Comparison of ENCODE assay signal across 10 cellular contexts in the genomic region with DNA sequence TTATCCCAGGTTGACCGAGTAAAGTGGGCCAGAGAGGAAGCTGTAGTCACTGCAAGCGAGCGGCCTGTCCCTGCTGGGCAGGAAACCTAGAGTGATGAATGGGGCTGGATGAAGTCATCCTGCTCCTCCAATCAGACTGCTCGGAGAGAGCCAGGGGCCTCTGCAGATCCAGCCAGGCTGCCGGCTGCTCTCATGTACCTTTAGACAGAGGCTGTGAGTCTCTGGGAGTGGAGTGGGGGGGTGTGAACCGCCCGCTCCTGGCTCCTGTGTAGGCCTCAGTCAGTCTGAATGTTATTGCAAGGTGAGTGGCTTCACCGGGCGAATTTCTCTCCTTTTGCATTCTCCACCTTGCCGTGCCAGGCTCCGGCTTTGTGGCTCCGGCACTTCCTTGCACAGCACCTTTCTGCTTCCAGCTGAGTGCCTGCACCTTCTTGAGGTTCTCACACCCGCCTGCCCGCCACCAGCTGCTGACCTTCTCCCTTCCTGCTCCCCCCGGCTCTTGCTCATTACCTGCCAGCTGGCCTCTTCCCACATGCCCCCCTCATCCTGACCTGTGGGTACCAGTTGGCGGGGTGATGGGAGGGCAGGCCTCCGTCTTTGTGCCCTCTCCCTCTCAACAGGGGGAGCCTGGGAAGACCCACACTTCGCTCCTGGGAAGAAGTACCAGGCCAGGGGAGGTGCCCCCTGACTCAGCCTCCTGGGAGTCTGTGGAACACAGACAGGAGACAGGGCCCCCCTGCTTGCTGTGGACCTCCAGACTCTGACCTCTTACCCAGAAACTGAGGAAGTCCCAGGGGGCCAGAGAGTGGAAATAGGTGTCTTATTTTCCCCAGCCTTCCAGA.
DNase-seq lines count a peak whose midpoint lies in the region; ATAC-seq and TF ChIP-seq lines count a peak whose summit lies in the region.
"Had no signal": no experiment of that assay in that cellular context is flagged by ENCODE, and none has a peak within 500 bp of the region (broad histone marks: within the 10 kb centered on the region; RNA-seq: fewer than 3 reads in every experiment).

No MANE protein-coding gene starts in this region.

- H3K4me3 Mint-ChIP-seq in endodermal cell: no peak overlapping the region
- H3K4me3 Mint-ChIP-seq: dendritic cell treated with granulocyte-macrophage colony-stimulating factor and Interleukin-4, amounts not matched to agents 40 ng/mL and 50 ng/mL, for 4 days had no signal

- 72 to 83% methylated on average over 5 to 18 of the region's 18 CpGs for WGBS in endodermal cell (ENCODE audit: insufficient coverage in 1 of 2, insufficient read length in 1 of 2), 2 experiments

- H3K4me3 ChIP-seq in endodermal cell (ENCODE audit: low read length) (no peak overlapping the region), neuron (ENCODE audit: low read length) (peak overlapping the region; percentile 31)
- H3K4me3 ChIP-seq: ovary had no signal

- H3K9me3 Mint-ChIP-seq in endodermal cell: no peaks in the 10 kb centered on the region
- H3K9me3 Mint-ChIP-seq: dendritic cell treated with granulocyte-macrophage colony-stimulating factor and Interleukin-4, amounts not matched to agents 40 ng/mL and 50 ng/mL, for 4 days had no signal

- no peaks in the 10 kb centered on the region for H3K36me3 Mint-ChIP-seq in endodermal cell (ENCODE audit: low read depth)

- TF ChIP-seq CTCF in endodermal cell (conservative IDR thresholded peaks at IDR 0.05): no peak

- H3K27ac Mint-ChIP-seq in endodermal cell: peak overlapping the region; percentile 16
- H3K27ac Mint-ChIP-seq: dendritic cell treated with granulocyte-macrophage colony-stimulating factor and Interleukin-4, amounts not matched to agents 40 ng/mL and 50 ng/mL, for 4 days had no signal

- H3K27me3 Mint-ChIP-seq in endodermal cell (ENCODE audit: insufficient read depth): no peaks in the 10 kb centered on the region
- H3K27me3 Mint-ChIP-seq: dendritic cell treated with granulocyte-macrophage colony-stimulating factor and Interleukin-4, amounts not matched to agents 40 ng/mL and 50 ng/mL, for 4 days had no signal

- H3K4me1 ChIP-seq in endodermal cell (ENCODE audit: control insufficient read depth, insufficient read depth, low read length) (peaks cover 3% of the 10 kb centered on the region), neuron (ENCODE audit: insufficient read depth, low read length) (peaks cover 20% of the 10 kb centered on the region)

- no peak for ATAC-seq in activated CD4-positive, CD25-positive, alpha-beta regulatory T cell treated with anti-CD3 and anti-CD28 coated beads, Interleukin-2, amount 50 U/mL, for 24 hours
- no peak for ATAC-seq in HG03442 (IDR thresholded peaks at IDR 0.05; ENCODE audit: unreplicated experiment)

- H2AFZ ChIP-seq in neuron (ENCODE audit: low read depth, low read length): peak overlapping the region; percentile 17

- H3K36me3 ChIP-seq in endodermal cell (ENCODE audit: control insufficient read depth, insufficient read depth, low read length) (peaks cover 17% of the 10 kb centered on the region), neuron (ENCODE audit: insufficient read depth, low read length) (no peaks in the 10 kb centered on the region)
- H3K36me3 ChIP-seq: ovary had no signal

- H3K27ac ChIP-seq in endodermal cell (ENCODE audit: low read depth, low read length): peak overlapping the region; percentile 72
- H3K27ac ChIP-seq: ovary had no signal

- no peak overlapping the region for H3K9ac ChIP-seq in endodermal cell (ENCODE audit: extremely low read depth, low read length, poor library complexity, severe bottlenecking)

- peak; percentile 56 for DNase-seq in EH (ENCODE audit: low read depth)
- DNase-seq in NCI-H524 treated with DMSO at 0.1 percent for 48 hours (lab: John Stamatoyannopoulos, UW): peak; percentile 13
- DNase-seq in endodermal cell: peak; percentile 90
- no peak for DNase-seq in stimulated activated CD4-positive, alpha-beta T cell treated with anti-CD3 and anti-CD28 coated beads, Interleukin-2, amount 100 ng/mL, for 24 hours
- DNase-seq in NCI-H128 (lab: John Stamatoyannopoulos, UW; ENCODE audit: unreplicated experiment): no peak
- DNase-seq: ovary had no signal

- peaks cover 15% of the 10 kb centered on the region for H3K4me1 Mint-ChIP-seq in endodermal cell

- H3K27me3 ChIP-seq in endodermal cell (ENCODE audit: control insufficient read depth, insufficient read depth, low read length, poor library complexity, severe bottlenecking) (no peaks in the 10 kb centered on the region), neuron (ENCODE audit: insufficient read depth, low read length) (no peaks in the 10 kb centered on the region)
- H3K27me3 ChIP-seq: ovary had no signal

- H3K9me3 ChIP-seq in endodermal cell (ENCODE audit: control insufficient read depth, low read length) (no peaks in the 10 kb centered on the region), neuron (ENCODE audit: low read length) (no peaks in the 10 kb centered on the region)
- H3K9me3 ChIP-seq: ovary had no signal

Comparison
In these comparisons a context has a peak if more than half of its experiments do, and no peak if none do; other contexts are left out.
1. DNase-seq: peak in EH (single experiment), NCI-H524 treated with DMSO at 0.1 percent for 48 hours (single experiment) and endodermal cell (single experiment); none in stimulated activated CD4-positive, alpha-beta T cell treated with anti-CD3 and anti-CD28 coated beads, Interleukin-2, amount 100 ng/mL, for 24 hours (0 of 2) and NCI-H128 (single experiment).